Comparison of ENCODE assay signal across 1 cellular context in the genomic region with DNA sequence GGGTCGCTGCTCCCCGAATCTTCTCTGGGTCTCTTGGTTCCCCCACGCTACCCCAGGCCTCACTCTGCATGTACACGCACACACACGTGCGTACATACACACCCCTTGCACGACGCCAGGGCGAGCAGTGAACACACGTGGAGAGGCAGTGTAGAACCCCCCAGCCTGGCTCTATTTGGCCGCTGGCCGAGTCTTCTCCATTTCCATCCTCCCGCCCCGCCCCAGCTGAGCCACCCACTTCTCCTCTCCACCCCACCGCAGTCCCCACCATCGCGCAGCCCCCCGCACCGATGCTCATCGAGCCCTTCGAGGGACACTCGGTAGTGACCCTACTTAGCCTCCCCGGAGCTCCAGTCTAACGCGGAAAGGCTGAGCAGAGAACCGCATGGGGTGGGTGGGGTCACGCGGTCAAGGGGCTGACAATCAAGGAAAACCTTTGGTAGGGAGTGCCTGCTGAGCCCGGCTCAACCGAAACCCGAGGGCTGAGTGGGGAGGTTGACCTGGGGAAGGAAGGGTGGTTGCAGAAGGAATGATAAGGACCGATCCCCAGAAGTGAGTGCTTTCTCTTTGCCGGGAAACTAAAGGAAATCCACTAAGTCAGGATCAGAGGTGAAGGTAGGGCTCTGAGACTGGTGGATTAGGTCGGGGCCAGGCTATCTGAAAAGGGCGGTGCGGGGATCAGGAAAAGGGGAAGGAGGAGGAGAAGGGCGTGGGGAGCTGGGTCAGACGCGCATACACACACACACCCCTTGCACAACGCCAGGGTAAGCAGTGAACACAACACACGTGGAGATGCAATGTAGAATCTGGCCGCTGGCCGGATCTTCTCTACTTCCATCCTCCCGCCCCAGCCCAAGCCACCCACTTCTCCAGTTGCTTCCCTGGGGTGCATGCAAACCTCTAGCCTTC.
A peak's percentile ranks its signal among the peaks of the same experiment; 100 is the strongest.
TF ChIP-seq lines count a peak whose summit lies in the region.

No MANE protein-coding gene starts in this region.

TF ChIP-seq in HEK293, 187 proteins besides CTCF, POLR2A, EP300 and RAD21 (continued from another document):
- TF ChIP-seq ZNF350 (tag by site-specific recombination; IDR thresholded peaks at IDR 0.05) = no peak
- peak; percentile 24; the same call in 1 of the 2 replicates for TF ChIP-seq ZNF341 (tag by site-specific recombination; IDR thresholded peaks at IDR 0.05; ENCODE audit: low read depth)
- TF ChIP-seq RBAK (tag by site-specific recombination; IDR thresholded peaks at IDR 0.05) = no peak
- TF ChIP-seq BCL6B (tag by site-specific recombination; IDR thresholded peaks at IDR 0.05) = no peak
- no peak for TF ChIP-seq ZNF488 (tag by site-specific recombination; IDR thresholded peaks at IDR 0.05)
- no peak for TF ChIP-seq ZNF777 (tag by site-specific recombination; IDR thresholded peaks at IDR 0.05; ENCODE audit: borderline replicate concordance)
- TF ChIP-seq ZNF311 (tag by site-specific recombination; IDR thresholded peaks at IDR 0.05; ENCODE audit: borderline replicate concordance) = no peak
- TF ChIP-seq ZBTB1 (tag by site-specific recombination; IDR thresholded peaks at IDR 0.05) = no peak
TF ChIP-seq in HEK293: peak in this region for 4.
